ENCODE assay signal across 32 cellular contexts in the genomic region with DNA sequence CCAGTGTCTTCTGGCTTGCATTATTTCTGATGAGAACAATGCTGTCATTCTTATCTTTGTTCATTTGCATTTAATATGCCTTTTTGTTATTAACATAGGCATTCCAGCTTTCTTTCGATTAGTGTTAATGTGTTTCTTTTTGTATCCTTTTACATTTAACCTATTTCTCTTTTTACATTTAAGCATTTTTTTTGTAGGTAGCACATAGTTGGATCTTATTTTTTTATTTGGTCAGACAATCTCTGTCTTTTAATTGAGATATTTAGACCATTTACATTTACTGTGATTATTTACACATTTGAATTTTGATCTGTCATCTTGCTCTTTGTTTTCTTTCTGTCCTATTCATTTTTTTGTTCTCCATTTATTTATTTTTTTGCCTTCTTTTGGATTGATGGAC. TPM values are rescaled to one million over a fixed set of nuclear protein-coding genes. Genes with fewer than 3 reads are reported as not detected.
"Had no signal": no experiment of that assay in that cellular context is flagged by ENCODE, and none has a peak within 500 bp of the region (broad histone marks: within the 10 kb centered on the region; RNA-seq: fewer than 3 reads in every experiment).

No MANE protein-coding gene starts in this region.

- FAIRE-seq: bronchial epithelial cell, TTC549 had no signal

- ATAC-seq: activated CD8-positive, alpha-beta T cell treated with anti-CD3 and anti-CD28 coated beads for 36 hours; activated naive CD8-positive, alpha-beta T cell treated with anti-CD3 and anti-CD28 coated beads, Interleukin-2, amount 50 U/mL, for 24 hours had no signal

- DNase-seq: activated B cell treated with CpG ODN at 0.5 μM for 24 hours; activated CD4-positive, alpha-beta memory T cell treated with anti-CD3 and anti-CD28 coated beads for 36 hours; activated CD4-positive, alpha-beta T cell treated with anti-CD3 and anti-CD28 coated beads for 4 hours; activated CD4-positive, alpha-beta T cell treated with anti-CD3 and anti-CD28 coated beads, Interleukin-2, amount 10 ng/mL, durations not matched to agents 24 days and 14 days; activated CD4-positive, alpha-beta T cell treated with anti-CD3 and anti-CD28 coated beads, Interleukin-2, amount 50 U/mL, for 1 hour; activated CD4-positive, alpha-beta T cell treated with anti-CD3 and anti-CD28 coated beads, Interleukin-2, amount 50 U/mL, for 4 hours; activated CD4-positive, CD25-positive, alpha-beta regulatory T cell treated with anti-CD3 and anti-CD28 coated beads, Interleukin-2, amount 50 U/mL, for 72 hours; activated CD8-positive, alpha-beta memory T cell treated with anti-CD3 and anti-CD28 coated beads, Interleukin-2, amount 50 U/mL, for 4 hours; activated CD8-positive, alpha-beta T cell treated with anti-CD3 and anti-CD28 coated beads for 36 hours; activated effector memory CD4-positive, alpha-beta T cell treated with Interleukin-2 at 50 U/mL for 16 hours; activated gamma-delta T cell; activated naive CD4-positive, alpha-beta T cell treated with anti-CD3 and anti-CD28 coated beads, Interleukin-2, amount 10 ng/mL, durations not matched to agents 7 days and 5 days; activated naive CD4-positive, alpha-beta T cell treated with Interleukin-2 at 50 U/mL for 16 hours; activated naive CD8-positive, alpha-beta T cell treated with anti-CD3 and anti-CD28 coated beads, Interleukin-2, amount 10 ng/mL, durations not matched to agents 7 days and 5 days; activated naive CD8-positive, alpha-beta T cell treated with anti-CD3 and anti-CD28 coated beads, Interleukin-2, amount 50 U/mL, for 24 hours; activated T-cell treated with anti-CD3 and anti-CD28 coated beads, Interleukin-2, amount 50 U/mL, for 24 hours; activated T-cell treated with anti-CD3 and anti-CD28 coated beads, Interleukin-2, amount 50 U/mL, for 48 hours; amygdala; anterior cingulate cortex; caudate nucleus; cerebellar nuclear complex; T-helper 1 cell; T-helper 2 cell; T-helper 9 cell had no signal

- H3K27ac ChIP-seq: ascending aorta, cardiac muscle cell, VCaP had no signal

- H3K27me3 ChIP-seq: ascending aorta had no signal

- H3K4me1 ChIP-seq: ascending aorta had no signal

- H3K36me3 ChIP-seq: ascending aorta, cardiac muscle cell had no signal

- H3K4me3 ChIP-seq: ascending aorta, cardiac muscle cell had no signal

RNA-seq across cellular contexts. Expression of gene KIF26A, which starts 14.5 kb away (rescaled TPM):
- total RNA-seq: activated B cell treated with CpG ODN at 0.5 μM for 24 hours had no signal

RNA-seq across cellular contexts. Expression of gene ASPG, which starts 38.4 kb away (rescaled TPM):
- total RNA-seq: activated B cell treated with CpG ODN at 0.5 μM for 24 hours; activated CD4-positive, alpha-beta memory T cell treated with anti-CD3 and anti-CD28 coated beads for 36 hours; activated CD4-positive, alpha-beta T cell treated with anti-CD3 and anti-CD28 coated beads, Interleukin-2, amount 10 ng/mL, durations not matched to agents 24 days and 14 days; activated CD8-positive, alpha-beta memory T cell treated with anti-CD3 and anti-CD28 coated beads for 36 hours; activated CD8-positive, alpha-beta T cell treated with anti-CD3 and anti-CD28 coated beads for 36 hours; activated naive CD8-positive, alpha-beta T cell treated with anti-CD3 and anti-CD28 coated beads, Interleukin-2, amount 10 ng/mL, durations not matched to agents 7 days and 5 days; activated T-helper 2 cell treated with anti-CD3 and anti-CD28 coated beads, Interferon-gamma antibody, Interleukin-2, Interleukin-4, amounts not matched to agents 10 μg/mL and 5 μg/mL and 100 μg/mL, durations not matched to agents 14 hours and 24 hours and 36 hours; ascending aorta; chondrocyte had no signal
